Comparison of ENCODE assay signal across 8 cellular contexts in genomic region chr2:28622101-28622499, GRCh38.
DNase-seq lines count a peak whose midpoint lies in the region; ATAC-seq and TF ChIP-seq lines count a peak whose summit lies in the region.

No MANE protein-coding gene starts in this region.

- TF ChIP-seq CTCF in left ventricle myocardium inferior (IDR thresholded peaks at IDR 0.05; ENCODE audit: borderline replicate concordance): no peak
- TF ChIP-seq CTCF in gastrocnemius medialis (IDR thresholded peaks at IDR 0.05 in 4 of 5, conservative IDR thresholded peaks at IDR 0.05 in 1 of 5): no peak

- in situ Hi-C loops in GM23248 (cut with MboI) (no loop called here), gastrocnemius medialis (cut with MboI; ENCODE audit: low sequenced_read_pairs in 4 of 4) (no loop called here)

- H3K9ac ChIP-seq in GM23248: peak overlapping the region; percentile 56

- no peaks in the 10 kb centered on the region for H3K79me2 ChIP-seq in GM23248 (ENCODE audit: insufficient read depth)

- H3K4me3 Mint-ChIP-seq in activated T-helper 17 cell treated with anti-CD3 and anti-CD28 coated beads, Interleukin-2, amount 50 U/mL, for 72 hours: peak overlapping the region; percentile 85

- H3K27ac Mint-ChIP-seq in activated T-helper 17 cell treated with anti-CD3 and anti-CD28 coated beads, Interleukin-2, amount 50 U/mL, for 72 hours: peak overlapping the region; percentile 98

- H3K9me2 ChIP-seq in GM23248 (ENCODE audit: insufficient read depth): no peaks in the 10 kb centered on the region

- no peak for TF ChIP-seq POLR2A in gastrocnemius medialis (IDR thresholded peaks at IDR 0.05)

- no peak for ATAC-seq in activated T-helper 17 cell treated with anti-CD3 and anti-CD28 coated beads, Interleukin-2, amount 50 U/mL, for 72 hours (replicated peaks)
- ATAC-seq in gastrocnemius medialis (no peak), HG03039 (IDR thresholded peaks at IDR 0.05; ENCODE audit: unreplicated experiment) (no peak), HG03442 (IDR thresholded peaks at IDR 0.05; ENCODE audit: unreplicated experiment) (no peak)

- peak overlapping the region; percentile 88 for H2AFZ ChIP-seq in GM23248

- 55 to 79% methylated on average over 2 of the region's 2 CpGs for WGBS in GM23248 (ENCODE audit: low coverage in 1 of 2, low lambda C conversion rate in 2 of 2, missing lambda C conversion rate in 2 of 2), 2 experiments

- no peaks in the 10 kb centered on the region for H4K20me1 ChIP-seq in GM23248 (ENCODE audit: insufficient read depth)

- H3K4me3 ChIP-seq in GM23248 (no peak overlapping the region), left ventricle myocardium inferior (no peak overlapping the region), gastrocnemius medialis (no peak overlapping the region), SJCRH30 (no peak overlapping the region)

- no peaks in the 10 kb centered on the region for H3K9me3 Mint-ChIP-seq in activated T-helper 17 cell treated with anti-CD3 and anti-CD28 coated beads, Interleukin-2, amount 50 U/mL, for 72 hours

- H3K27me3 Mint-ChIP-seq in activated T-helper 17 cell treated with anti-CD3 and anti-CD28 coated beads, Interleukin-2, amount 50 U/mL, for 72 hours: no peaks in the 10 kb centered on the region

- DNase-seq in GM23248 (no peak), left ventricle myocardium inferior (no peak), gastrocnemius medialis (no peak), cerebellum (ENCODE audit: low spot score) (no peak), SJCRH30 (no peak)

- H3F3A ChIP-seq in GM23248 (ENCODE audit: insufficient read depth): 0 out of 2 replicates have a peak, but pooled peaks cover 6% of the 10 kb centered on the region

- H3K36me3 ChIP-seq in GM23248 (ENCODE audit: low read depth) (no peaks in the 10 kb centered on the region), left ventricle myocardium inferior (no peaks in the 10 kb centered on the region), gastrocnemius medialis (no peaks in the 10 kb centered on the region), SJCRH30 (no peaks in the 10 kb centered on the region)

- no peaks in the 10 kb centered on the region for H3K27me3 ChIP-seq in GM23248 (replicated peaks; ENCODE audit: insufficient read depth)
- H3K27me3 ChIP-seq in left ventricle myocardium inferior (ENCODE audit: low read depth): no peaks in the 10 kb centered on the region
- no peaks in the 10 kb centered on the region for H3K27me3 ChIP-seq in gastrocnemius medialis
- H3K27me3 ChIP-seq in SJCRH30: no peaks in the 10 kb centered on the region

- H3K9me3 ChIP-seq in GM23248 (ENCODE audit: low read depth) (no peaks in the 10 kb centered on the region), left ventricle myocardium inferior (replicated peaks) (no peaks in the 10 kb centered on the region), gastrocnemius medialis (no peaks in the 10 kb centered on the region), SJCRH30 (replicated peaks) (no peaks in the 10 kb centered on the region)

- H3K4me1 ChIP-seq in GM23248 (ENCODE audit: insufficient read depth): peaks cover 15% of the 10 kb centered on the region
- H3K4me1 ChIP-seq in left ventricle myocardium inferior: peaks cover 52% of the 10 kb centered on the region
- H3K4me1 ChIP-seq in gastrocnemius medialis: peaks cover 48 to 53% of the 10 kb centered on the region in 2 donors
- H3K4me1 ChIP-seq in SJCRH30: peaks cover 38% of the 10 kb centered on the region

- H3K4me1 Mint-ChIP-seq in activated T-helper 17 cell treated with anti-CD3 and anti-CD28 coated beads, Interleukin-2, amount 50 U/mL, for 72 hours: peaks cover 56% of the 10 kb centered on the region

- intact Hi-C loops in left ventricle myocardium inferior (cut with micrococcal nuclease): no loop called here
- intact Hi-C loops in gastrocnemius medialis (cut with DNase I; ENCODE audit: low total_unique reads): loop anchor here (5.0 kb wide), 1 partner anchor 130 kb away; the partner anchor contains the start of gene PPP1CB

- peak overlapping the region; percentile 78 for H3K27ac ChIP-seq in GM23248
- peak overlapping the region; percentile 73 for H3K27ac ChIP-seq in left ventricle myocardium inferior (replicated peaks)
- H3K27ac ChIP-seq in gastrocnemius medialis: peak overlapping the region; percentile 66 to 93 (median 86)
- no peak overlapping the region for H3K27ac ChIP-seq in SJCRH30

- H3K36me3 Mint-ChIP-seq in activated T-helper 17 cell treated with anti-CD3 and anti-CD28 coated beads, Interleukin-2, amount 50 U/mL, for 72 hours (ENCODE audit: low read depth): peaks cover 4% of the 10 kb centered on the region

- H3K4me2 ChIP-seq in GM23248 (ENCODE audit: unreplicated experiment): peak overlapping the region; percentile 43
